Comparison of ENCODE assay signal across 14 cellular contexts in the genomic region with DNA sequence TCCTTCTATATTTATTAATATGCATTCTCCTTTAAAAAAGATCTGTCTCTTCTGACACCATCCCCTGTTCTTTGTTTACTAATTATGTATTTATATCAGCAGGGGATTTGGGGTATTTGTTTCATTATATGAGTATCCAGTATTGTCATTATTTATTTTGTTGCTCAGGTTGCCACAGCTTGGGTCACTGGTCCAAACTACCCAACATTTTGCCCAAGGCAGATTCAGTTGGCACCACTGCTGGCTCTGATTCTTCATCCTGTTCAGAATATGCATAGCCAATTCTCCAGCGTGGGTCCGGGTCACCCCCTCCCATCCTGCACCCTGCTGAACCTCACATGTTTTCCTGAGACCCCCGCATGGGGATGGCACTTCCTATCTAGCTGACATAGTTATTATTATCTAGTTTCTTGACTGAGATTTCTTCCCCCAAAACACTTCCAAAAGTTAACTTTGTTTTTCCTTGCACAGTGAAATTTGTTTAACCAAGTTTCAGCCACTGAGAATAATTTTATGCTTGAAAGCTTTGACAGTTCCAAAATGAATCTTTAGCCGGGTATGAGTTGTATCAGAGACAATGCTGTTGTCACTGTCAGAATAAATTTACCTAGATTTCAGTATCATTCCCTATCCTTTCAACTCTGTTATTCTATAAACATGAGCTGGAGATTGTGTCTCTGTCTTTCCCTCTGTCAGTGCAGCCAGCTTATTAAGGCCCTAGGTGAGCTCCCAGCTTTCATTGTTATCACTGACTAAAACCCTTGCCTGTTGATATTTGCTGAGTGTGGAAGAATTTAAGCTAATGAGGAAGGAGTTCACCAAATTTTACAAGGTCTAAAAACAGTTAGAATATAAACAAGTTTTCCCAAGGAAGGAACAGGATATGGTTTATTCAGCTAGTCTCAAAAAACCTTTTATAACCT.
DNase-seq lines count a peak whose midpoint lies in the region; ATAC-seq, FAIRE-seq and TF ChIP-seq lines count a peak whose summit lies in the region.
"Had no signal": no experiment of that assay in that cellular context is flagged by ENCODE, and none has a peak within 500 bp of the region (broad histone marks: within the 10 kb centered on the region; RNA-seq: fewer than 3 reads in every experiment).

No MANE protein-coding gene starts in this region.

- no peak for TF ChIP-seq RAD21 in K562 (CRISPR knock-in tag; conservative IDR thresholded peaks at IDR 0.05 in 1 of 2, IDR thresholded peaks at IDR 0.05 in 1 of 2)

- H3K4me3 ChIP-seq in K562 = no peak overlapping the region

- BruUV-seq in K562 (replicated peaks; lab: Mats Ljungman, UMichigan) = no TSS peak

- H3K9me1 ChIP-seq in K562 (ENCODE audit: control insufficient read depth, insufficient read depth, low read length) = no peaks in the 10 kb centered on the region

- no peaks in the 10 kb centered on the region for H3K27me3 ChIP-seq in K562 (ENCODE audit: control insufficient read depth in 2 of 2, insufficient read depth in 2 of 2, low read length in 2 of 2)

- no peaks in the 10 kb centered on the region for H3K27me3 Mint-ChIP-seq in activated CD4-positive, alpha-beta T cell treated with anti-CD3 and anti-CD28 coated beads for 36 hours

- FAIRE-seq in K562 (lab: Jason Lieb, UNC) = no peak

- H3K79me2 ChIP-seq in K562 (ENCODE audit: control insufficient read depth, insufficient read depth, low read length) = no peaks in the 10 kb centered on the region

- no peak overlapping the region for H3K9ac ChIP-seq in K562 (ENCODE audit: insufficient read depth in 1 of 2, low read depth in 2 of 2, low read length in 2 of 2)

- H3K9me3 Mint-ChIP-seq in activated CD4-positive, alpha-beta T cell treated with anti-CD3 and anti-CD28 coated beads for 36 hours (ENCODE audit: low read depth) = no peaks in the 10 kb centered on the region
- no peaks in the 10 kb centered on the region for H3K9me3 Mint-ChIP-seq in stimulated activated effector memory CD8-positive, alpha-beta T cell treated with anti-CD3 and anti-CD28 coated beads, Interleukin-12 subunit alpha, Interleukin-12 subunit beta, amount 100 ng/mL, for 72 hours
- H3K9me3 Mint-ChIP-seq: HFFc6 had no signal

- H3K4me1 ChIP-seq in K562 (replicated peaks in 1 of 2; ENCODE audit: control insufficient read depth in 2 of 2, insufficient read depth in 2 of 2, low read length in 2 of 2) = no peaks in the 10 kb centered on the region

- H3K4me3 Mint-ChIP-seq in activated CD4-positive, alpha-beta T cell treated with anti-CD3 and anti-CD28 coated beads for 36 hours = peak overlapping the region; percentile 14
- H3K4me3 Mint-ChIP-seq in stimulated activated effector memory CD8-positive, alpha-beta T cell treated with anti-CD3 and anti-CD28 coated beads, Interleukin-12 subunit alpha, Interleukin-12 subunit beta, amount 100 ng/mL, for 72 hours = no peak overlapping the region
- H3K4me3 Mint-ChIP-seq: HFFc6 had no signal

- in situ Hi-C loops in K562 (cut with MboI) = no loop called here

- intact Hi-C loops in activated CD4-positive, alpha-beta T cell treated with anti-CD3 and anti-CD28 coated beads for 36 hours (cut with DNase I, micrococcal nuclease) = no loop called here
- intact Hi-C loops in K562 (cut with micrococcal nuclease) = no loop called here

- no peak overlapping the region for H3K27ac ChIP-seq in K562 (ENCODE audit: extremely low read depth, low read depth, low read length)

- H3K36me3 ChIP-seq in K562 (ENCODE audit: control insufficient read depth, insufficient read depth, low read length) = no peaks in the 10 kb centered on the region

- POLR2A ChIA-PET in activated CD4-positive, alpha-beta T cell treated with anti-CD3 and anti-CD28 coated beads for 36 hours (lab: Charles Lee) = interaction anchor here (1.2 kb wide), 1 partner anchor 18 kb away, joined by 5 read pairs; no protein-coding TSS in a partner anchor
- POLR2A ChIA-PET in K562 (lab: Yijun Ruan, JAX) = no interaction called here

- peak overlapping the region; percentile 72 for H3K27ac Mint-ChIP-seq in activated CD4-positive, alpha-beta T cell treated with anti-CD3 and anti-CD28 coated beads for 36 hours
- H3K27ac Mint-ChIP-seq in stimulated activated effector memory CD8-positive, alpha-beta T cell treated with anti-CD3 and anti-CD28 coated beads, Interleukin-12 subunit alpha, Interleukin-12 subunit beta, amount 100 ng/mL, for 72 hours = peak overlapping the region; percentile 69
- H3K27ac Mint-ChIP-seq: HFFc6 had no signal

- 2% methylated on average over 4 of the region's 4 CpGs for WGBS in K562 (ENCODE audit: insufficient coverage, low coverage, missing lambda C conversion rate)

- H2AFZ ChIP-seq in K562 (ENCODE audit: low read depth, low read length) = no peak overlapping the region

- peaks cover 93% of the 10 kb centered on the region for H3K4me1 Mint-ChIP-seq in activated CD4-positive, alpha-beta T cell treated with anti-CD3 and anti-CD28 coated beads for 36 hours
- H3K4me1 Mint-ChIP-seq in stimulated activated effector memory CD8-positive, alpha-beta T cell treated with anti-CD3 and anti-CD28 coated beads, Interleukin-12 subunit alpha, Interleukin-12 subunit beta, amount 100 ng/mL, for 72 hours = peaks cover 77% of the 10 kb centered on the region

- TF ChIP-seq POLR2A in K562 (conservative IDR thresholded peaks at IDR 0.05) = no peak

- CTCF ChIA-PET in activated CD4-positive, alpha-beta T cell treated with anti-CD3 and anti-CD28 coated beads for 36 hours (lab: Charles Lee) = interaction anchor here (0.8 to 1.6 kb wide), 3 partner anchors 8 to 68 kb away, joined by 3 to 6 read pairs (median 3); no protein-coding TSS in a partner anchor
- CTCF ChIA-PET in K562 (lab: Yijun Ruan, JAX; ENCODE audit: low intra/inter-chr PET ratio) = no interaction called here

- no peak overlapping the region for H3K4me2 ChIP-seq in K562 (ENCODE audit: insufficient read depth, low read length)

- DNase-seq in activated CD4-positive, alpha-beta T cell treated with anti-CD3 and anti-CD28 coated beads for 36 hours = no peak
- DNase-seq in activated CD4-positive, alpha-beta T cell treated with anti-CD3 and anti-CD28 coated beads for 48 hours = no peak
- DNase-seq in K562 (ENCODE audit: extremely low read depth in 1 of 4, low spot score in 3 of 4) (no peak), COLO668 (lab: John Stamatoyannopoulos, UW; ENCODE audit: unreplicated experiment) (no peak)
- no peak for DNase-seq in stimulated activated effector memory CD8-positive, alpha-beta T cell treated with anti-CD3 and anti-CD28 coated beads, Interleukin-12 subunit alpha, Interleukin-12 subunit beta, amount 100 ng/mL, for 72 hours (ENCODE audit: low spot score in 2 of 2)
- DNase-seq: activated CD4-positive, alpha-beta T cell treated with anti-CD3 and anti-CD28 coated beads, Interleukin-2, amount 50 U/mL, for 1 hour; GDM1; HFFc6; left colon; NCI-H1105 treated with DMSO at 0.1 percent for 48 hours; NCI-H510A had no signal

- peak; percentile 17 for ATAC-seq in activated CD4-positive, alpha-beta T cell treated with anti-CD3 and anti-CD28 coated beads for 36 hours
- peak; percentile 60 for ATAC-seq in HG02870 (IDR thresholded peaks at IDR 0.05; ENCODE audit: unreplicated experiment)
- no peak for ATAC-seq in K562
- peak; percentile 49 for ATAC-seq in stimulated activated effector memory CD8-positive, alpha-beta T cell treated with anti-CD3 and anti-CD28 coated beads, Interleukin-12 subunit alpha, Interleukin-12 subunit beta, amount 100 ng/mL, for 72 hours
- ATAC-seq in HG02623 (IDR thresholded peaks at IDR 0.05; ENCODE audit: unreplicated experiment) = no peak
- no peak for ATAC-seq in HG03045 (IDR thresholded peaks at IDR 0.05; ENCODE audit: unreplicated experiment)
- ATAC-seq: left colon had no signal

- no peaks in the 10 kb centered on the region for H3K9me3 ChIP-seq in K562 (replicated peaks; ENCODE audit: control insufficient read depth, insufficient read depth, low read depth, low read length)

- TF ChIP-seq EP300 in K562 (IDR thresholded peaks at IDR 0.05; ENCODE audit: low read length) = no peak

- H3K36me3 Mint-ChIP-seq in activated CD4-positive, alpha-beta T cell treated with anti-CD3 and anti-CD28 coated beads for 36 hours (ENCODE audit: low read depth) = peaks cover 89% of the 10 kb centered on the region
- H3K36me3 Mint-ChIP-seq in stimulated activated effector memory CD8-positive, alpha-beta T cell treated with anti-CD3 and anti-CD28 coated beads, Interleukin-12 subunit alpha, Interleukin-12 subunit beta, amount 100 ng/mL, for 72 hours = peaks cover 99% of the 10 kb centered on the region

- no peaks in the 10 kb centered on the region for H4K20me1 ChIP-seq in K562 (replicated peaks; ENCODE audit: control insufficient read depth, insufficient read depth, low read length)

- no peak for TF ChIP-seq CTCF in K562 (IDR thresholded peaks at IDR 0.05 in 2 of 3, conservative IDR thresholded peaks at IDR 0.05 in 1 of 3; ENCODE audit: insufficient read depth in 2 of 3, low read depth in 1 of 3, low read length in 3 of 3)

TF ChIP-seq in K562, 482 proteins besides CTCF, POLR2A, EP300 and RAD21:
- TF ChIP-seq ZNF778 (CRISPR knock-in tag; IDR thresholded peaks at IDR 0.05) = no peak
- TF ChIP-seq ZNF316 (IDR thresholded peaks at IDR 0.05) = peak; percentile 4; the same call in 1 of the 2 replicates
- TF ChIP-seq MAFF (IDR thresholded peaks at IDR 0.05; ENCODE audit: low read length) = 0 out of 2 replicates have a peak, but pooled peaks have one; percentile 6
- TF ChIP-seq NFRKB (IDR thresholded peaks at IDR 0.05; ENCODE audit: low read depth) = no peak

Comparison
In these comparisons a context has a peak if more than half of its experiments do, and no peak if none do; other contexts are left out.
1. ATAC-seq: peak in activated CD4-positive, alpha-beta T cell treated with anti-CD3 and anti-CD28 coated beads for 36 hours (single experiment), HG02870 (single experiment) and stimulated activated effector memory CD8-positive, alpha-beta T cell treated with anti-CD3 and anti-CD28 coated beads, Interleukin-12 subunit alpha, Interleukin-12 subunit beta, amount 100 ng/mL, for 72 hours (single experiment); none in K562 (single experiment), HG02623 (single experiment) and HG03045 (single experiment).